ENCODE assay signal across 16 cellular contexts in the genomic region with DNA sequence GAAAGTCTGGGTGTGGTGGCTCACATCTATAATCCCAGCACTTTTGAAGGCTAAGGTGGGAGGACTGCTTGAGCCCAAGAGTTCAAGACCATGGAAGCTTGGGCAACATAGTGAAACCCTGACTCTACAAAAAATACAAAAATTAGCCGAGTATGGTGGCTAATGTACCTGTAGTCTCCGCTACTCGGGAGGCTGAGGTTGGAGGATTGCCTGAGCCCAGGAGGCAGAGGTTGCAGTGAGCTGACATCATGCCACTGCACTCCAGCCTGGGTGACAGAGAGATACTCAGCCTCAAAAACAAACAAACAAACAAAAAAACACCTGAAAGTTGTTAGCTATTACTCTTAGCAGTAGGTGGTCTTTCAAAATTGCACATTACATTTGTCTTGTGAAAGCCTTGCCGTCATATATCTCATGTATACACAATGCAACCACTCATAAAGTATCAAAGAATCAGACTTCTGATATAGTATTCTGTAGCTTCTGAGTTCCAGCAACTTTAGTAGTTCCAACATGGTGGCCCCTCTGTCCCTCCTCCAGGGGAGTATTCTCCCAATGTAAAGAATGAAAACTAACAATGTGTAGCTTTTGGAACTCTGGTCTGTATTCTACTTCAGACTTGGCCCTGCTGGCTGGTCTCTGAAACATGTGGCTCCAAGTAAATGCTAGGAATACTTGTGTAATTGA.
DNase-seq lines count a peak whose midpoint lies in the region; ATAC-seq, FAIRE-seq and TF ChIP-seq lines count a peak whose summit lies in the region.
"Had no signal": no experiment of that assay in that cellular context is flagged by ENCODE, and none has a peak within 500 bp of the region (broad histone marks: within the 10 kb centered on the region; RNA-seq: fewer than 3 reads in every experiment).

No MANE protein-coding gene starts in this region.

- H3K9ac ChIP-seq in GM12878 (ENCODE audit: control insufficient read depth, insufficient read depth, low read length), result no peak overlapping the region

- H3K79me2 ChIP-seq in GM12878 (ENCODE audit: control insufficient read depth, insufficient read depth, low read length), result no peaks in the 10 kb centered on the region

- no peak for TF ChIP-seq EP300 in GM12878 (IDR thresholded peaks at IDR 0.05; ENCODE audit: borderline replicate concordance in 1 of 2, control insufficient read depth in 1 of 2, low read depth in 2 of 2, low read length in 2 of 2)

- TF ChIP-seq RAD21 in GM12878 (IDR thresholded peaks at IDR 0.05; ENCODE audit: insufficient read depth, low read depth, low read length), result no peak

- no peaks in the 10 kb centered on the region for H3K27me3 ChIP-seq in CD8-positive, alpha-beta T cell (ENCODE audit: insufficient read depth, low read length)
- no peaks in the 10 kb centered on the region for H3K27me3 ChIP-seq in GM12878 (replicated peaks in 1 of 2; ENCODE audit: control insufficient read depth in 2 of 2, insufficient read depth in 2 of 2, low read length in 1 of 2)

- H2AFZ ChIP-seq in GM12878 (ENCODE audit: control insufficient read depth, low read depth, low read length), result peak overlapping the region; percentile 51; the same call in 1 of the 2 replicates

- peaks cover 41% of the 10 kb centered on the region for H3K4me1 ChIP-seq in CD8-positive, alpha-beta T cell (ENCODE audit: insufficient read depth, low read length)
- H3K4me1 ChIP-seq in GM12878 (ENCODE audit: control insufficient read depth, insufficient read depth, low read length), result peaks cover 7% of the 10 kb centered on the region

- H4K20me1 ChIP-seq in GM12878 (ENCODE audit: control insufficient read depth, insufficient read depth), result no peaks in the 10 kb centered on the region

- 88% methylated on average over 4 of the region's 4 CpGs for WGBS in GM12878 (ENCODE audit: insufficient coverage, insufficient replicate concordance, low lambda C conversion rate, missing lambda C conversion rate)

- peaks cover 61% of the 10 kb centered on the region for H3K4me1 Mint-ChIP-seq in CD8-positive, alpha-beta T cell (ENCODE audit: low read depth)
- no peaks in the 10 kb centered on the region for H3K4me1 Mint-ChIP-seq in glutamatergic neuron (ENCODE audit: low read depth, unreplicated experiment)

- H3K36me3 ChIP-seq in CD8-positive, alpha-beta T cell (ENCODE audit: insufficient read depth, low read length), result no peaks in the 10 kb centered on the region
- no peaks in the 10 kb centered on the region for H3K36me3 ChIP-seq in GM12878 (ENCODE audit: control insufficient read depth in 2 of 2, insufficient read depth in 2 of 2, low read length in 1 of 2)

- BruUV-seq in GM12878 (replicated peaks; lab: Mats Ljungman, UMichigan), result no TSS peak

- H3K4me2 ChIP-seq in GM12878 (ENCODE audit: control insufficient read depth, insufficient read depth), result no peak overlapping the region

- peaks cover 22% of the 10 kb centered on the region for H3K9me3 Mint-ChIP-seq in CD8-positive, alpha-beta T cell
- peaks cover 10% of the 10 kb centered on the region for H3K9me3 Mint-ChIP-seq in glutamatergic neuron (ENCODE audit: unreplicated experiment)

- TF ChIP-seq POLR2A in GM12878 (IDR thresholded peaks at IDR 0.05; ENCODE audit: low read depth, low read length), result no peak

- FAIRE-seq in GM12878 (lab: Jason Lieb, UNC), result no peak

- no peaks in the 10 kb centered on the region for H3K9me3 ChIP-seq in CD8-positive, alpha-beta T cell (ENCODE audit: low read length)
- H3K9me3 ChIP-seq in GM12878 (replicated peaks; ENCODE audit: control insufficient read depth, insufficient read depth, low read length), result peaks cover 4% of the 10 kb centered on the region; the same call in 2 of the 3 replicates

- no peak for ATAC-seq in CD8-positive, alpha-beta T cell
- ATAC-seq in GM19043 (IDR thresholded peaks at IDR 0.05; ENCODE audit: low read depth, unreplicated experiment) (peak; percentile 19), HG03159 (IDR thresholded peaks at IDR 0.05; ENCODE audit: unreplicated experiment) (peak; percentile 31), GM12878 (no peak; the same call in 1 of the 3 replicates), HG03469 (IDR thresholded peaks at IDR 0.05; ENCODE audit: unreplicated experiment) (no peak), GM18519 (IDR thresholded peaks at IDR 0.05; ENCODE audit: low FRiP score, unreplicated experiment) (no peak)

- intact Hi-C loops in CD8-positive, alpha-beta T cell (cut with DNase I, micrococcal nuclease), result no loop called here
- intact Hi-C loops in GM12878 (cut with micrococcal nuclease; ENCODE audit: unreplicated experiment), result no loop called here

- in situ Hi-C loops in GM12878 (cut with MboI), result no loop called here

- H3K27ac ChIP-seq in CD8-positive, alpha-beta T cell (ENCODE audit: low read depth, low read length), result no peak overlapping the region
- peak overlapping the region; percentile 53 for H3K27ac ChIP-seq in GM12878 (ENCODE audit: control insufficient read depth, insufficient read depth)
- H3K27ac ChIP-seq: C4-2B, HL-60 had no signal

- H3K36me3 Mint-ChIP-seq in CD8-positive, alpha-beta T cell, result peaks cover 14% of the 10 kb centered on the region
- H3K36me3 Mint-ChIP-seq in glutamatergic neuron (ENCODE audit: unreplicated experiment), result peaks cover 7% of the 10 kb centered on the region

- SMC1A ChIA-PET in GM12878 (lab: Charles Lee; ENCODE audit: uncharacterized antibody, unreplicated experiment), result interaction anchor here (0.6 kb wide), 1 partner anchor 168 kb away, joined by 3 read pairs; no protein-coding TSS in a partner anchor

- no peak for TF ChIP-seq CTCF in CD8-positive, alpha-beta T cell (IDR thresholded peaks at IDR 0.05)
- TF ChIP-seq CTCF in GM12878 (IDR thresholded peaks at IDR 0.05 in 2 of 3, conservative IDR thresholded peaks at IDR 0.05 in 1 of 3; ENCODE audit: control insufficient read depth in 2 of 3, extremely low read depth in 1 of 3, insufficient read depth in 1 of 3, low read depth in 3 of 3, low read length in 3 of 3) (no peak), glutamatergic neuron (IDR thresholded peaks at IDR 0.05; ENCODE audit: partially characterized antibody, unreplicated experiment) (no peak)

- H3K27ac Mint-ChIP-seq in CD8-positive, alpha-beta T cell, result peak overlapping the region; percentile 81
- H3K27ac Mint-ChIP-seq in glutamatergic neuron (ENCODE audit: unreplicated experiment), result no peak overlapping the region
- H3K27ac Mint-ChIP-seq: WTC11 had no signal

- H3K27me3 Mint-ChIP-seq in CD8-positive, alpha-beta T cell (ENCODE audit: low read depth), result peaks cover 4% of the 10 kb centered on the region
- H3K27me3 Mint-ChIP-seq in glutamatergic neuron (ENCODE audit: unreplicated experiment), result no peaks in the 10 kb centered on the region

- DNase-seq in CD8-positive, alpha-beta T cell, result no peak
- DNase-seq in GM12878 (ENCODE audit: low read depth, low spot score) (no peak), NCI-H69 (lab: John Stamatoyannopoulos, UW) (no peak), glutamatergic neuron (no peak)
- DNase-seq: cerebellar nuclear complex; GDM1; MV-4-11; NCI-H446; stimulated activated CD4-positive, alpha-beta T cell treated with anti-CD3 and anti-CD28 coated beads, Interleukin-4, amount 100 ng/mL, for 1 hour had no signal

- RAD21 ChIA-PET in GM12878 (lab: Charles Lee; ENCODE audit: unreplicated experiment), result no interaction called here

- peak overlapping the region; percentile 61 for H3K4me3 Mint-ChIP-seq in CD8-positive, alpha-beta T cell
- H3K4me3 Mint-ChIP-seq in glutamatergic neuron (ENCODE audit: unreplicated experiment), result no peak overlapping the region
- H3K4me3 Mint-ChIP-seq: WTC11 had no signal

- H3K4me3 ChIP-seq in CD8-positive, alpha-beta T cell (ENCODE audit: low read depth, low read length), result no peak overlapping the region
- H3K4me3 ChIP-seq in GM12878, result no peak overlapping the region

- POLR2A ChIA-PET in CD8-positive, alpha-beta T cell (lab: Charles Lee), result interaction anchor here (0.9 to 1.0 kb wide), 2 partner anchors 9 to 102 kb away, joined by 3 read pairs; partner anchors contain the start of gene ZNF92
- POLR2A ChIA-PET in GM12878 (lab: Charles Lee), result no interaction called here

- CTCF ChIA-PET in CD8-positive, alpha-beta T cell (lab: Charles Lee), result interaction anchor here (0.7 kb wide), 1 partner anchor 13 kb away, joined by 3 read pairs; no protein-coding TSS in a partner anchor
- CTCF ChIA-PET in GM12878 (lab: Yijun Ruan, JAX), result interaction anchor here (1.1 kb wide), 1 partner anchor 19 kb away, joined by 3 read pairs; no protein-coding TSS in a partner anchor

TF ChIP-seq in GM12878, 131 proteins besides CTCF, POLR2A, EP300 and RAD21:
- no peak for TF ChIP-seq TCF3 (IDR thresholded peaks at IDR 0.05; ENCODE audit: borderline replicate concordance, insufficient read depth, low read depth, low read length)
- no peak for TF ChIP-seq CEBPZ (IDR thresholded peaks at IDR 0.05; ENCODE audit: low read depth, low read length)
- TF ChIP-seq CHD1 (IDR thresholded peaks at IDR 0.05; ENCODE audit: low read depth, low read length), result no peak
- TF ChIP-seq EZH2 (IDR thresholded peaks at IDR 0.05; ENCODE audit: borderline replicate concordance, control insufficient read depth, low read depth, low read length), result no peak
- TF ChIP-seq ZNF217 (IDR thresholded peaks at IDR 0.05), result no peak
- TF ChIP-seq POU2F2 (IDR thresholded peaks at IDR 0.05; ENCODE audit: borderline replicate concordance, low read depth, low read length), result no peak

Comparison
In these comparisons a context has a peak if more than half of its experiments do, and no peak if none do; other contexts are left out.
1. ATAC-seq: peak in GM19043 (single experiment) and HG03159 (single experiment); none in CD8-positive, alpha-beta T cell (single experiment), GM12878 (single experiment), HG03469 (single experiment) and GM18519 (single experiment).